1 cellular context compared by ENCODE assay signal in genomic region chr10:3852147-3852904, GRCh38.
A peak's percentile ranks its signal among the peaks of the same experiment; 100 is the strongest.
TF ChIP-seq lines count a peak whose summit lies in the region.

No MANE protein-coding gene starts in this region.

TF ChIP-seq in K562, 482 proteins besides CTCF, POLR2A, EP300 and RAD21 (continued from another document and continues in another):
- TF ChIP-seq ZBTB40 (IDR thresholded peaks at IDR 0.05) = 0 out of 2 replicates have a peak, but pooled peaks have one; percentile 2
- no peak for TF ChIP-seq ZBTB40 (CRISPR knock-in tag; IDR thresholded peaks at IDR 0.05)
- TF ChIP-seq STAT5B (CRISPR knock-in tag; IDR thresholded peaks at IDR 0.05) = no peak
- no peak for TF ChIP-seq MTA2 (IDR thresholded peaks at IDR 0.05; ENCODE audit: low read depth)
- TF ChIP-seq NR1H2 (CRISPR knock-in tag; IDR thresholded peaks at IDR 0.05) = no peak
- no peak for TF ChIP-seq EWSR1 (IDR thresholded peaks at IDR 0.05; ENCODE audit: borderline replicate concordance, low read depth, partially characterized antibody)
- TF ChIP-seq, protein P1, sequence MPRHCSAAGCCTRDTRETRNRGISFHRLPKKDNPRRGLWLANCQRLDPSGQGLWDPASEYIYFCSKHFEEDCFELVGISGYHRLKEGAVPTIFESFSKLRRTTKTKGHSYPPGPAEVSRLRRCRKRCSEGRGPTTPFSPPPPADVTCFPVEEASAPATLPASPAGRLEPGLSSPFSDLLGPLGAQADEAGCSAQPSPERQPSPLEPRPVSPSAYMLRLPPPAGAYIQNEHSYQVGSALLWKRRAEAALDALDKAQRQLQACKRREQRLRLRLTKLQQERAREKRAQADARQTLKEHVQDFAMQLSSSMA (CRISPR knock-in tag; IDR thresholded peaks at IDR 0.05) = no peak
- TF ChIP-seq KAT2B (IDR thresholded peaks at IDR 0.05; ENCODE audit: low read depth, low read length) = no peak
- TF ChIP-seq MECOM (CRISPR knock-in tag; IDR thresholded peaks at IDR 0.05) = no peak
- no peak for TF ChIP-seq ZNF431 (CRISPR knock-in tag; IDR thresholded peaks at IDR 0.05)
- TF ChIP-seq PCBP1 (IDR thresholded peaks at IDR 0.05; ENCODE audit: low read depth, low read length, poor library complexity, severe bottlenecking) = no peak
- TF ChIP-seq PHF21A (IDR thresholded peaks at IDR 0.05; ENCODE audit: borderline replicate concordance, low read depth) = no peak
- no peak for TF ChIP-seq WHSC1 (IDR thresholded peaks at IDR 0.05; ENCODE audit: low read length)
- no peak for TF ChIP-seq KAT7 (CRISPR knock-in tag; IDR thresholded peaks at IDR 0.05; ENCODE audit: borderline replicate concordance)
- peak; percentile 73; the same call in 1 of the 2 replicates for TF ChIP-seq GATAD2B (IDR thresholded peaks at IDR 0.05; ENCODE audit: borderline replicate concordance)
- TF ChIP-seq DDX20 (tag; IDR thresholded peaks at IDR 0.05; ENCODE audit: low read depth) = no peak
- no peak for TF ChIP-seq RBBP5 (IDR thresholded peaks at IDR 0.05; ENCODE audit: borderline replicate concordance, insufficient read depth, low read length, poor library complexity, severe bottlenecking)
- peak; percentile 51; the same call in 1 of the 2 replicates for TF ChIP-seq ZNF24 (IDR thresholded peaks at IDR 0.05)
- TF ChIP-seq HDAC6 (IDR thresholded peaks at IDR 0.05; ENCODE audit: low read depth, low read length) = no peak
- TF ChIP-seq PHF8 (IDR thresholded peaks at IDR 0.05; ENCODE audit: borderline replicate concordance, low read length) = no peak
- TF ChIP-seq DNMT1 (IDR thresholded peaks at IDR 0.05) = no peak
- TF ChIP-seq TSC22D4 (tag; IDR thresholded peaks at IDR 0.05) = no peak
- TF ChIP-seq CREBBP (IDR thresholded peaks at IDR 0.05; ENCODE audit: low read depth, low read length) = no peak
- peak; percentile 42 for TF ChIP-seq CCNT2 (IDR thresholded peaks at IDR 0.05; ENCODE audit: borderline replicate concordance, extremely low read depth, insufficient read length, low read depth, low read length)
- no peak for TF ChIP-seq BDP1 (IDR thresholded peaks at IDR 0.05; ENCODE audit: insufficient read depth, insufficient read length)
- no peak for TF ChIP-seq ZNF507 (tag; conservative IDR thresholded peaks at IDR 0.05)
- TF ChIP-seq IFI16 (CRISPR knock-in tag; IDR thresholded peaks at IDR 0.05) = no peak
- TF ChIP-seq HNRNPK (IDR thresholded peaks at IDR 0.05; ENCODE audit: low read depth, low read length, poor library complexity, severe bottlenecking) = no peak
- TF ChIP-seq KDM5B (IDR thresholded peaks at IDR 0.05; ENCODE audit: insufficient replicate concordance, low read depth, low read length) = no peak
- no peak for TF ChIP-seq ZNF143 (CRISPR knock-in tag; IDR thresholded peaks at IDR 0.05)
- no peak for TF ChIP-seq ZC3H11A (IDR thresholded peaks at IDR 0.05; ENCODE audit: low read depth, low read length)
- TF ChIP-seq GABPB1 (CRISPR knock-in tag; IDR thresholded peaks at IDR 0.05) = no peak
- TF ChIP-seq USF1 (CRISPR knock-in tag; IDR thresholded peaks at IDR 0.05) = no peak
- no peak for TF ChIP-seq ZNF57 (CRISPR knock-in tag; IDR thresholded peaks at IDR 0.05)
- no peak for TF ChIP-seq NUFIP1 (IDR thresholded peaks at IDR 0.05; ENCODE audit: partially characterized antibody)
- peak; percentile 43 for TF ChIP-seq RBM25 (IDR thresholded peaks at IDR 0.05; ENCODE audit: low read depth, low read length, severe bottlenecking)
- 0 out of 2 replicates have a peak, but pooled peaks have one; percentile 12 for TF ChIP-seq ZBTB9 (CRISPR knock-in tag; IDR thresholded peaks at IDR 0.05)
- TF ChIP-seq ESRRB (CRISPR knock-in tag; IDR thresholded peaks at IDR 0.05; ENCODE audit: borderline replicate concordance) = no peak
- TF ChIP-seq TEAD2 (tag; IDR thresholded peaks at IDR 0.05) = no peak
- TF ChIP-seq CBFA2T2 (conservative IDR thresholded peaks at IDR 0.05) = no peak; the same call in 1 of the 2 replicates
- TF ChIP-seq, protein P2, sequence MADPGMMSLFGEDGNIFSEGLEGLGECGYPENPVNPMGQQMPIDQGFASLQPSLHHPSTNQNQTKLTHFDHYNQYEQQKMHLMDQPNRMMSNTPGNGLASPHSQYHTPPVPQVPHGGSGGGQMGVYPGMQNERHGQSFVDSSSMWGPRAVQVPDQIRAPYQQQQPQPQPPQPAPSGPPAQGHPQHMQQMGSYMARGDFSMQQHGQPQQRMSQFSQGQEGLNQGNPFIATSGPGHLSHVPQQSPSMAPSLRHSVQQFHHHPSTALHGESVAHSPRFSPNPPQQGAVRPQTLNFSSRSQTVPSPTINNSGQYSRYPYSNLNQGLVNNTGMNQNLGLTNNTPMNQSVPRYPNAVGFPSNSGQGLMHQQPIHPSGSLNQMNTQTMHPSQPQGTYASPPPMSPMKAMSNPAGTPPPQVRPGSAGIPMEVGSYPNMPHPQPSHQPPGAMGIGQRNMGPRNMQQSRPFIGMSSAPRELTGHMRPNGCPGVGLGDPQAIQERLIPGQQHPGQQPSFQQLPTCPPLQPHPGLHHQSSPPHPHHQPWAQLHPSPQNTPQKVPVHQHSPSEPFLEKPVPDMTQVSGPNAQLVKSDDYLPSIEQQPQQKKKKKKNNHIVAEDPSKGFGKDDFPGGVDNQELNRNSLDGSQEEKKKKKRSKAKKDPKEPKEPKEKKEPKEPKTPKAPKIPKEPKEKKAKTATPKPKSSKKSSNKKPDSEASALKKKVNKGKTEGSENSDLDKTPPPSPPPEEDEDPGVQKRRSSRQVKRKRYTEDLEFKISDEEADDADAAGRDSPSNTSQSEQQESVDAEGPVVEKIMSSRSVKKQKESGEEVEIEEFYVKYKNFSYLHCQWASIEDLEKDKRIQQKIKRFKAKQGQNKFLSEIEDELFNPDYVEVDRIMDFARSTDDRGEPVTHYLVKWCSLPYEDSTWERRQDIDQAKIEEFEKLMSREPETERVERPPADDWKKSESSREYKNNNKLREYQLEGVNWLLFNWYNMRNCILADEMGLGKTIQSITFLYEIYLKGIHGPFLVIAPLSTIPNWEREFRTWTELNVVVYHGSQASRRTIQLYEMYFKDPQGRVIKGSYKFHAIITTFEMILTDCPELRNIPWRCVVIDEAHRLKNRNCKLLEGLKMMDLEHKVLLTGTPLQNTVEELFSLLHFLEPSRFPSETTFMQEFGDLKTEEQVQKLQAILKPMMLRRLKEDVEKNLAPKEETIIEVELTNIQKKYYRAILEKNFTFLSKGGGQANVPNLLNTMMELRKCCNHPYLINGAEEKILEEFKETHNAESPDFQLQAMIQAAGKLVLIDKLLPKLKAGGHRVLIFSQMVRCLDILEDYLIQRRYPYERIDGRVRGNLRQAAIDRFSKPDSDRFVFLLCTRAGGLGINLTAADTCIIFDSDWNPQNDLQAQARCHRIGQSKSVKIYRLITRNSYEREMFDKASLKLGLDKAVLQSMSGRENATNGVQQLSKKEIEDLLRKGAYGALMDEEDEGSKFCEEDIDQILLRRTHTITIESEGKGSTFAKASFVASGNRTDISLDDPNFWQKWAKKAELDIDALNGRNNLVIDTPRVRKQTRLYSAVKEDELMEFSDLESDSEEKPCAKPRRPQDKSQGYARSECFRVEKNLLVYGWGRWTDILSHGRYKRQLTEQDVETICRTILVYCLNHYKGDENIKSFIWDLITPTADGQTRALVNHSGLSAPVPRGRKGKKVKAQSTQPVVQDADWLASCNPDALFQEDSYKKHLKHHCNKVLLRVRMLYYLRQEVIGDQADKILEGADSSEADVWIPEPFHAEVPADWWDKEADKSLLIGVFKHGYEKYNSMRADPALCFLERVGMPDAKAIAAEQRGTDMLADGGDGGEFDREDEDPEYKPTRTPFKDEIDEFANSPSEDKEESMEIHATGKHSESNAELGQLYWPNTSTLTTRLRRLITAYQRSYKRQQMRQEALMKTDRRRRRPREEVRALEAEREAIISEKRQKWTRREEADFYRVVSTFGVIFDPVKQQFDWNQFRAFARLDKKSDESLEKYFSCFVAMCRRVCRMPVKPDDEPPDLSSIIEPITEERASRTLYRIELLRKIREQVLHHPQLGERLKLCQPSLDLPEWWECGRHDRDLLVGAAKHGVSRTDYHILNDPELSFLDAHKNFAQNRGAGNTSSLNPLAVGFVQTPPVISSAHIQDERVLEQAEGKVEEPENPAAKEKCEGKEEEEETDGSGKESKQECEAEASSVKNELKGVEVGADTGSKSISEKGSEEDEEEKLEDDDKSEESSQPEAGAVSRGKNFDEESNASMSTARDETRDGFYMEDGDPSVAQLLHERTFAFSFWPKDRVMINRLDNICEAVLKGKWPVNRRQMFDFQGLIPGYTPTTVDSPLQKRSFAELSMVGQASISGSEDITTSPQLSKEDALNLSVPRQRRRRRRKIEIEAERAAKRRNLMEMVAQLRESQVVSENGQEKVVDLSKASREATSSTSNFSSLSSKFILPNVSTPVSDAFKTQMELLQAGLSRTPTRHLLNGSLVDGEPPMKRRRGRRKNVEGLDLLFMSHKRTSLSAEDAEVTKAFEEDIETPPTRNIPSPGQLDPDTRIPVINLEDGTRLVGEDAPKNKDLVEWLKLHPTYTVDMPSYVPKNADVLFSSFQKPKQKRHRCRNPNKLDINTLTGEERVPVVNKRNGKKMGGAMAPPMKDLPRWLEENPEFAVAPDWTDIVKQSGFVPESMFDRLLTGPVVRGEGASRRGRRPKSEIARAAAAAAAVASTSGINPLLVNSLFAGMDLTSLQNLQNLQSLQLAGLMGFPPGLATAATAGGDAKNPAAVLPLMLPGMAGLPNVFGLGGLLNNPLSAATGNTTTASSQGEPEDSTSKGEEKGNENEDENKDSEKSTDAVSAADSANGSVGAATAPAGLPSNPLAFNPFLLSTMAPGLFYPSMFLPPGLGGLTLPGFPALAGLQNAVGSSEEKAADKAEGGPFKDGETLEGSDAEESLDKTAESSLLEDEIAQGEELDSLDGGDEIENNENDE (IDR thresholded peaks at IDR 0.05; ENCODE audit: low read depth, low read length) = no peak
- TF ChIP-seq ZNF224 (CRISPR knock-in tag; IDR thresholded peaks at IDR 0.05) = no peak
- no peak for TF ChIP-seq SRSF1 (IDR thresholded peaks at IDR 0.05; ENCODE audit: low read depth, low read length)
- peak; percentile 58; the same call in 1 of the 2 replicates for TF ChIP-seq BHLHE40 (IDR thresholded peaks at IDR 0.05; ENCODE audit: low read length)
